ENCODE assay signal across 11 cellular contexts in genomic region chr1:197692965-197693364, GRCh38.
A peak's percentile ranks its signal among the peaks of the same experiment; 100 is the strongest.
DNase-seq lines count a peak whose midpoint lies in the region; ATAC-seq and TF ChIP-seq lines count a peak whose summit lies in the region.
"Had no signal": no experiment of that assay in that cellular context is flagged by ENCODE, and none has a peak within 500 bp of the region (broad histone marks: within the 10 kb centered on the region; RNA-seq: fewer than 3 reads in every experiment).

No MANE protein-coding gene starts in this region.

- H3K36me3 ChIP-seq in liver (ENCODE audit: control insufficient read depth in 4 of 4, insufficient read depth in 3 of 4, low read depth in 1 of 4, low read length in 3 of 4): no peaks in the 10 kb centered on the region

- H3K9me3 Mint-ChIP-seq in endothelial cell (ENCODE audit: unreplicated experiment): no peaks in the 10 kb centered on the region

- no peak overlapping the region for H3K4me3 ChIP-seq in liver (ENCODE audit: low read depth in 1 of 3, low read length in 3 of 3)

- ATAC-seq in HG03060 (IDR thresholded peaks at IDR 0.05; ENCODE audit: low read depth, unreplicated experiment) (peak; percentile 53), HG03457 (IDR thresholded peaks at IDR 0.05; ENCODE audit: unreplicated experiment) (no peak)

- H3K4me1 ChIP-seq in liver (ENCODE audit: control insufficient read depth in 4 of 4, insufficient read depth in 4 of 4, low read length in 3 of 4): peaks cover 0 to 12% (median 9%) of the 10 kb centered on the region in 4 donors

- peak; percentile 72 to 74 for TF ChIP-seq RAD21 in liver (IDR thresholded peaks at IDR 0.05)

- H3K36me3 Mint-ChIP-seq in endothelial cell (ENCODE audit: low read depth, unreplicated experiment): peaks cover 11% of the 10 kb centered on the region

- no peak overlapping the region for H3K9ac ChIP-seq in liver (ENCODE audit: low read depth in 1 of 2, low read length in 2 of 2)

- DNase-seq in EH (ENCODE audit: low read depth): peak; percentile 44
- no peak for DNase-seq in C1 segment of cervical spinal cord (lab: John Stamatoyannopoulos, UW)
- no peak for DNase-seq in hypothalamus (lab: John Stamatoyannopoulos, UW)
- DNase-seq in endothelial cell (ENCODE audit: low spot score): no peak
- DNase-seq: midbrain, T-helper 9 cell had no signal

- H3K27me3 ChIP-seq in liver (ENCODE audit: control insufficient read depth in 4 of 4, insufficient read depth in 4 of 4, low read length in 3 of 4): no peaks in the 10 kb centered on the region

- peaks cover 0 to 5% (median 2%) of the 10 kb centered on the region in 4 donors for H3K9me3 ChIP-seq in liver (ENCODE audit: control insufficient read depth in 4 of 4, low read length in 3 of 4)

- no peaks in the 10 kb centered on the region for H3K4me1 Mint-ChIP-seq in endothelial cell (ENCODE audit: unreplicated experiment)

- H3K4me3 Mint-ChIP-seq in endothelial cell (ENCODE audit: unreplicated experiment): no peak overlapping the region
- H3K4me3 Mint-ChIP-seq: brain had no signal

- TF ChIP-seq CTCF in VCaP (conservative IDR thresholded peaks at IDR 0.05): peak; percentile 76
- TF ChIP-seq CTCF in liver (IDR thresholded peaks at IDR 0.05; ENCODE audit: low read depth, low read length, missing input control): peak; percentile 18
- TF ChIP-seq CTCF in endothelial cell (IDR thresholded peaks at IDR 0.05; ENCODE audit: unreplicated experiment): no peak

- no peaks in the 10 kb centered on the region for H3K27me3 Mint-ChIP-seq in endothelial cell (ENCODE audit: unreplicated experiment)
- H3K27me3 Mint-ChIP-seq: brain had no signal

- no peak overlapping the region for H3K27ac Mint-ChIP-seq in endothelial cell (ENCODE audit: unreplicated experiment)
- H3K27ac Mint-ChIP-seq: brain had no signal

- 0 out of 2 replicates have a peak overlapping the region, but pooled peaks have one; percentile 1 for H3K27ac ChIP-seq in VCaP
- no peak overlapping the region for H3K27ac ChIP-seq in liver (ENCODE audit: low read depth in 1 of 2, low read length in 2 of 2)

TF ChIP-seq in liver, 16 proteins besides CTCF, POLR2A, EP300 and RAD21:
- TF ChIP-seq REST (IDR thresholded peaks at IDR 0.05) (no peak), RXRA (IDR thresholded peaks at IDR 0.05) (peak in 1 of 2 donors; percentile 12)
TF ChIP-seq in liver: peak in this region for 1.
